ENCODE assay signal across 1 cellular context in the genomic region with DNA sequence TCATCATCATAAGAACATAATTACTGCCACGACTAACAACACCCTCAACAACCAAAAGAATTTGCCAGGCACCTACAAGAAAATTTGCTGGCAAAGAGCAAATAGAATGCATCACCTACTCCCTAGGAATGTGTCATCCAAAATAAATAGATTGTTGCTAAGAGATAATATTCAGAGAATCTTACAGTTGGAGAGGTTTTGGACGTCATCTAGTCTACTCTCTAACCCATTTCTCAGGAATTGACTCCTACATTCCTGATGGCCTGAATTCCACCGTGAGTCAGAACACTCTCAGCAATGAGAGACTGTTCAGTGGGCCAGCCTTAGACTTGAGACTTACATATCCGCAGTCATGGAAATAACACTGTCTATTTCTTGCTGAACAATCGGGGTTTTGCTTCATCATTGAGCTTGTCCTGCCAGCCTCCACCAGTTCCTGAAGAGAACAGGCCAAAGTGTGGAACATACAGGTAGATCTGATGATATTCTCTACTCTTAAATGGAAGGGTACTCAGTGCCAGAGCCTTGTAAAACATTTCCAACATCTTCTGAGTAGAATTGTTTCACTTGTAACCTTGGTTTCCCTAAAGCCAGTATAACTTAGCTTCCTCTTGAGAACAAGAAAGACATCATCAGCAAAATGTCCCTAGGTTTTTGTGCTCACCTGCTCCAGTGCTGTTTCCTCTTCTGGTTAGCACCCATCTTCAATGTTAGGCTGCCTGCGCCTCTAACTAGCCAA.
A peak's percentile ranks its signal among the peaks of the same experiment; 100 is the strongest.
TF ChIP-seq lines count a peak whose summit lies in the region.

No MANE protein-coding gene starts in this region.

TF ChIP-seq in A549, 52 proteins besides CTCF, POLR2A, EP300 and RAD21 (continued from another document):
- TF ChIP-seq, protein P1, sequence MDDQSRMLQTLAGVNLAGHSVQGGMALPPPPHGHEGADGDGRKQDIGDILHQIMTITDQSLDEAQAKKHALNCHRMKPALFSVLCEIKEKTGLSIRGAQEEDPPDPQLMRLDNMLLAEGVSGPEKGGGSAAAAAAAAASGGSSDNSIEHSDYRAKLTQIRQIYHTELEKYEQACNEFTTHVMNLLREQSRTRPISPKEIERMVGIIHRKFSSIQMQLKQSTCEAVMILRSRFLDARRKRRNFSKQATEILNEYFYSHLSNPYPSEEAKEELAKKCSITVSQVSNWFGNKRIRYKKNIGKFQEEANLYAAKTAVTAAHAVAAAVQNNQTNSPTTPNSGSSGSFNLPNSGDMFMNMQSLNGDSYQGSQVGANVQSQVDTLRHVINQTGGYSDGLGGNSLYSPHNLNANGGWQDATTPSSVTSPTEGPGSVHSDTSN (IDR thresholded peaks at IDR 0.05) = 0 out of 2 replicates have a peak, but pooled peaks have one; percentile 34
- TF ChIP-seq, protein P2, sequence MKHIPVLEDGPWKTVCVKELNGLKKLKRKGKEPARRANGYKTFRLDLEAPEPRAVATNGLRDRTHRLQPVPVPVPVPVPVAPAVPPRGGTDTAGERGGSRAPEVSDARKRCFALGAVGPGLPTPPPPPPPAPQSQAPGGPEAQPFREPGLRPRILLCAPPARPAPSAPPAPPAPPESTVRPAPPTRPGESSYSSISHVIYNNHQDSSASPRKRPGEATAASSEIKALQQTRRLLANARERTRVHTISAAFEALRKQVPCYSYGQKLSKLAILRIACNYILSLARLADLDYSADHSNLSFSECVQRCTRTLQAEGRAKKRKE (CRISPR knock-in tag; IDR thresholded peaks at IDR 0.05; ENCODE audit: low read depth) = peak; percentile 33; the same call in 1 of the 2 replicates
- no peak for TF ChIP-seq HDAC2 (IDR thresholded peaks at IDR 0.05)
